In the genomic region with DNA sequence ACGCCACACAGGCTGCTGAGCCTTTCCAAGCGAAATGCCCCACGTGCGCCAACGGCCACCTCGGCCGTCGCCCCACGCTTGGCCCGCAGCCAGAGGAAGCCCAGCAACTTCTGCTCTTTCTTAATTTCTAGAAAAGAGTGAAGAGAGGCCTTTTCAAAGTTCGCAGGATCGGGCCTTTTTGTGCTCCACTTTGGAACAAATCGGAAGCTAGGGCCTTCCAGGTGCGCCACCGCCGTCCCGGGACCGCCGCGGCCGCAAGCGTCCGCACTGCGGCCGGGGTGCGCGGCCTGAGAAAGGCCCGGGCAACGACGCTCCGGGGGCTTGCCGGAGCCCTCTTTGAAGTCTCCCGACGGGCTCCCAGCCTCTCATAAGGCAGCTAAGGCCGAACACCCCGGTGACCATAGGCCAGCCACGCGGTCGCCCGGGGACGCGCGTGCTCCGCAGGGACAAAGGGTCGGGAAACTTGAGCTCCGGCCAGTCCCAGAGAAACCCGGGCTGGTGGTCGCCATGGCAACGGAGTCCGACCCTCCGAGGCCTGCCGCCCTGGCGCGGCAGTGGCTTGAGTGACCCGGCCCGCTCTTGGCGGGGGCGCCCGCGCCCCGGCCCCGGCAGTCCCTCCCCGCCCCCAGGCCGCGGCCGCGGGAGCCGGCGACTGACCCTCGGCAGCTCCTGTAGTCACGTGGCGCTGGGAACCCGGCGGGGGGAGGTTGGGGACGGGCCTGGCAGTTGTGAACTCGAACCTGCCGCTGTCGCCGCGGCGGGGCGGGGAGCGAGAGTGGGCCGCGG, we compare ENCODE assay signal across 1 cellular context.
TF ChIP-seq lines count a peak whose summit lies in the region.

A gene (plus strand): TSS at position 725 of the 786 bp plus-strand sequence. CDS start 890 bp downstream, outside the sequence.

TF ChIP-seq in HepG2, 621 proteins besides CTCF, POLR2A, EP300 and RAD21 (continued from another document and continues in another):
- TF ChIP-seq, protein P1, sequence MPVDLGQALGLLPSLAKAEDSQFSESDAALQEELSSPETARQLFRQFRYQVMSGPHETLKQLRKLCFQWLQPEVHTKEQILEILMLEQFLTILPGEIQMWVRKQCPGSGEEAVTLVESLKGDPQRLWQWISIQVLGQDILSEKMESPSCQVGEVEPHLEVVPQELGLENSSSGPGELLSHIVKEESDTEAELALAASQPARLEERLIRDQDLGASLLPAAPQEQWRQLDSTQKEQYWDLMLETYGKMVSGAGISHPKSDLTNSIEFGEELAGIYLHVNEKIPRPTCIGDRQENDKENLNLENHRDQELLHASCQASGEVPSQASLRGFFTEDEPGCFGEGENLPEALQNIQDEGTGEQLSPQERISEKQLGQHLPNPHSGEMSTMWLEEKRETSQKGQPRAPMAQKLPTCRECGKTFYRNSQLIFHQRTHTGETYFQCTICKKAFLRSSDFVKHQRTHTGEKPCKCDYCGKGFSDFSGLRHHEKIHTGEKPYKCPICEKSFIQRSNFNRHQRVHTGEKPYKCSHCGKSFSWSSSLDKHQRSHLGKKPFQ (CRISPR knock-in tag; IDR thresholded peaks at IDR 0.05; ENCODE audit: insufficient replicate concordance), result peak; percentile 44
- TF ChIP-seq ZNF326 (CRISPR knock-in tag; IDR thresholded peaks at IDR 0.05; ENCODE audit: borderline replicate concordance) (no peak), AKAP8 (CRISPR knock-in tag; IDR thresholded peaks at IDR 0.05) (peak; percentile 3; the same call in 1 of the 2 replicates), ZNF446 (CRISPR knock-in tag; IDR thresholded peaks at IDR 0.05) (peak; percentile 59; the same call in 1 of the 2 replicates), PHF20 (CRISPR knock-in tag; IDR thresholded peaks at IDR 0.05) (peak; percentile 49; the same call in 1 of the 2 replicates), ZNF619 (CRISPR knock-in tag; IDR thresholded peaks at IDR 0.05) (no peak), ARNT (IDR thresholded peaks at IDR 0.05) (no peak), RAD51 (IDR thresholded peaks at IDR 0.05; ENCODE audit: borderline replicate concordance) (no peak), FOSL2 (CRISPR knock-in tag; IDR thresholded peaks at IDR 0.05) (peak; percentile 20; the same call in 1 of the 2 replicates), HDAC6 (IDR thresholded peaks at IDR 0.05; ENCODE audit: low read depth, low read length) (no peak), IRF2 (CRISPR knock-in tag; IDR thresholded peaks at IDR 0.05) (peak; percentile 46; the same call in 1 of the 2 replicates), SMARCE1 (IDR thresholded peaks at IDR 0.05; ENCODE audit: borderline replicate concordance) (no peak), ZNF234 (CRISPR knock-in tag; conservative IDR thresholded peaks at IDR 0.05) (peak; percentile 51; the same call in 1 of the 2 replicates), ZNF598 (CRISPR knock-in tag; IDR thresholded peaks at IDR 0.05; ENCODE audit: borderline replicate concordance) (peak; percentile 70; the same call in 1 of the 2 replicates), ZNF296 (CRISPR knock-in tag; conservative IDR thresholded peaks at IDR 0.05) (no peak), FOSL1 (CRISPR knock-in tag; IDR thresholded peaks at IDR 0.05; ENCODE audit: borderline replicate concordance) (peak; percentile 54; the same call in 1 of the 2 replicates), ZNF552 (CRISPR knock-in tag; IDR thresholded peaks at IDR 0.05; ENCODE audit: borderline replicate concordance) (0 out of 2 replicates have a peak, but pooled peaks have one; percentile 16), KDM6A (CRISPR knock-in tag; IDR thresholded peaks at IDR 0.05; ENCODE audit: low read depth) (no peak), MIXL1 (CRISPR knock-in tag; IDR thresholded peaks at IDR 0.05) (no peak), ZNF790 (CRISPR knock-in tag; IDR thresholded peaks at IDR 0.05; ENCODE audit: borderline replicate concordance) (peak; percentile 88; the same call in 1 of the 2 replicates), SATB2 (CRISPR knock-in tag; IDR thresholded peaks at IDR 0.05) (peak; percentile 97), ZNF317 (CRISPR knock-in tag; IDR thresholded peaks at IDR 0.05) (no peak), ZNF17 (CRISPR knock-in tag; IDR thresholded peaks at IDR 0.05) (no peak)
- TF ChIP-seq, protein P2, sequence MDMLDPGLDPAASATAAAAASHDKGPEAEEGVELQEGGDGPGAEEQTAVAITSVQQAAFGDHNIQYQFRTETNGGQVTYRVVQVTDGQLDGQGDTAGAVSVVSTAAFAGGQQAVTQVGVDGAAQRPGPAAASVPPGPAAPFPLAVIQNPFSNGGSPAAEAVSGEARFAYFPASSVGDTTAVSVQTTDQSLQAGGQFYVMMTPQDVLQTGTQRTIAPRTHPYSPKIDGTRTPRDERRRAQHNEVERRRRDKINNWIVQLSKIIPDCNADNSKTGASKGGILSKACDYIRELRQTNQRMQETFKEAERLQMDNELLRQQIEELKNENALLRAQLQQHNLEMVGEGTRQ (IDR thresholded peaks at IDR 0.05; ENCODE audit: low read depth, low read length), result peak; percentile 70
- TF ChIP-seq, protein P2 (CRISPR knock-in tag; IDR thresholded peaks at IDR 0.05; ENCODE audit: borderline replicate concordance), result peak; percentile 73
- TF ChIP-seq, protein P3, sequence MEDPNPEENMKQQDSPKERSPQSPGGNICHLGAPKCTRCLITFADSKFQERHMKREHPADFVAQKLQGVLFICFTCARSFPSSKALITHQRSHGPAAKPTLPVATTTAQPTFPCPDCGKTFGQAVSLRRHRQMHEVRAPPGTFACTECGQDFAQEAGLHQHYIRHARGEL (CRISPR knock-in tag; IDR thresholded peaks at IDR 0.05), result no peak
- TF ChIP-seq, protein P4, sequence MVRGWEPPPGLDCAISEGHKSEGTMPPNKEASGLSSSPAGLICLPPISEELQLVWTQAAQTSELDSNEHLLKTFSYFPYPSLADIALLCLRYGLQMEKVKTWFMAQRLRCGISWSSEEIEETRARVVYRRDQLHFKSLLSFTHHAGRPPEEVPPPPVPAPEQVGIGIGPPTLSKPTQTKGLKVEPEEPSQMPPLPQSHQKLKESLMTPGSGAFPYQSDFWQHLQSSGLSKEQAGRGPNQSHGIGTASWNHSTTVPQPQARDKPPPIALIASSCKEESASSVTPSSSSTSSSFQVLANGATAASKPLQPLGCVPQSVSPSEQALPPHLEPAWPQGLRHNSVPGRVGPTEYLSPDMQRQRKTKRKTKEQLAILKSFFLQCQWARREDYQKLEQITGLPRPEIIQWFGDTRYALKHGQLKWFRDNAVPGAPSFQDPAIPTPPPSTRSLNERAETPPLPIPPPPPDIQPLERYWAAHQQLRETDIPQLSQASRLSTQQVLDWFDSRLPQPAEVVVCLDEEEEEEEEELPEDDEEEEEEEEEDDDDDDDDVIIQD (CRISPR knock-in tag; IDR thresholded peaks at IDR 0.05; ENCODE audit: low read depth), result no peak
- TF ChIP-seq, protein P5, sequence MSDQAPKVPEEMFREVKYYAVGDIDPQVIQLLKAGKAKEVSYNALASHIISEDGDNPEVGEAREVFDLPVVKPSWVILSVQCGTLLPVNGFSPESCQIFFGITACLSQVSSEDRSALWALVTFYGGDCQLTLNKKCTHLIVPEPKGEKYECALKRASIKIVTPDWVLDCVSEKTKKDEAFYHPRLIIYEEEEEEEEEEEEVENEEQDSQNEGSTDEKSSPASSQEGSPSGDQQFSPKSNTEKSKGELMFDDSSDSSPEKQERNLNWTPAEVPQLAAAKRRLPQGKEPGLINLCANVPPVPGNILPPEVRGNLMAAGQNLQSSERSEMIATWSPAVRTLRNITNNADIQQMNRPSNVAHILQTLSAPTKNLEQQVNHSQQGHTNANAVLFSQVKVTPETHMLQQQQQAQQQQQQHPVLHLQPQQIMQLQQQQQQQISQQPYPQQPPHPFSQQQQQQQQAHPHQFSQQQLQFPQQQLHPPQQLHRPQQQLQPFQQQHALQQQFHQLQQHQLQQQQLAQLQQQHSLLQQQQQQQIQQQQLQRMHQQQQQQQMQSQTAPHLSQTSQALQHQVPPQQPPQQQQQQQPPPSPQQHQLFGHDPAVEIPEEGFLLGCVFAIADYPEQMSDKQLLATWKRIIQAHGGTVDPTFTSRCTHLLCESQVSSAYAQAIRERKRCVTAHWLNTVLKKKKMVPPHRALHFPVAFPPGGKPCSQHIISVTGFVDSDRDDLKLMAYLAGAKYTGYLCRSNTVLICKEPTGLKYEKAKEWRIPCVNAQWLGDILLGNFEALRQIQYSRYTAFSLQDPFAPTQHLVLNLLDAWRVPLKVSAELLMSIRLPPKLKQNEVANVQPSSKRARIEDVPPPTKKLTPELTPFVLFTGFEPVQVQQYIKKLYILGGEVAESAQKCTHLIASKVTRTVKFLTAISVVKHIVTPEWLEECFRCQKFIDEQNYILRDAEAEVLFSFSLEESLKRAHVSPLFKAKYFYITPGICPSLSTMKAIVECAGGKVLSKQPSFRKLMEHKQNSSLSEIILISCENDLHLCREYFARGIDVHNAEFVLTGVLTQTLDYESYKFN (CRISPR knock-in tag; conservative IDR thresholded peaks at IDR 0.05), result peak; percentile 51; the same call in 1 of the 2 replicates
- TF ChIP-seq, protein P6, sequence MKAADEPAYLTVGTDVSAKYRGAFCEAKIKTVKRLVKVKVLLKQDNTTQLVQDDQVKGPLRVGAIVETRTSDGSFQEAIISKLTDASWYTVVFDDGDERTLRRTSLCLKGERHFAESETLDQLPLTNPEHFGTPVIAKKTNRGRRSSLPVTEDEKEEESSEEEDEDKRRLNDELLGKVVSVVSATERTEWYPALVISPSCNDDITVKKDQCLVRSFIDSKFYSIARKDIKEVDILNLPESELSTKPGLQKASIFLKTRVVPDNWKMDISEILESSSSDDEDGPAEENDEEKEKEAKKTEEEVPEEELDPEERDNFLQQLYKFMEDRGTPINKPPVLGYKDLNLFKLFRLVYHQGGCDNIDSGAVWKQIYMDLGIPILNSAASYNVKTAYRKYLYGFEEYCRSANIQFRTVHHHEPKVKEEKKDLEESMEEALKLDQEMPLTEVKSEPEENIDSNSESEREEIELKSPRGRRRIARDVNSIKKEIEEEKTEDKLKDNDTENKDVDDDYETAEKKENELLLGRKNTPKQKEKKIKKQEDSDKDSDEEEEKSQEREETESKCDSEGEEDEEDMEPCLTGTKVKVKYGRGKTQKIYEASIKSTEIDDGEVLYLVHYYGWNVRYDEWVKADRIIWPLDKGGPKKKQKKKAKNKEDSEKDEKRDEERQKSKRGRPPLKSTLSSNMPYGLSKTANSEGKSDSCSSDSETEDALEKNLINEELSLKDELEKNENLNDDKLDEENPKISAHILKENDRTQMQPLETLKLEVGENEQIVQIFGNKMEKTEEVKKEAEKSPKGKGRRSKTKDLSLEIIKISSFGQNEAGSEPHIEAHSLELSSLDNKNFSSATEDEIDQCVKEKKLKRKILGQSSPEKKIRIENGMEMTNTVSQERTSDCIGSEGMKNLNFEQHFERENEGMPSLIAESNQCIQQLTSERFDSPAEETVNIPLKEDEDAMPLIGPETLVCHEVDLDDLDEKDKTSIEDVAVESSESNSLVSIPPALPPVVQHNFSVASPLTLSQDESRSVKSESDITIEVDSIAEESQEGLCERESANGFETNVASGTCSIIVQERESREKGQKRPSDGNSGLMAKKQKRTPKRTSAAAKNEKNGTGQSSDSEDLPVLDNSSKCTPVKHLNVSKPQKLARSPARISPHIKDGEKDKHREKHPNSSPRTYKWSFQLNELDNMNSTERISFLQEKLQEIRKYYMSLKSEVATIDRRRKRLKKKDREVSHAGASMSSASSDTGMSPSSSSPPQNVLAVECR (CRISPR knock-in tag; IDR thresholded peaks at IDR 0.05; ENCODE audit: borderline replicate concordance), result peak; percentile 66
- TF ChIP-seq, protein P7, sequence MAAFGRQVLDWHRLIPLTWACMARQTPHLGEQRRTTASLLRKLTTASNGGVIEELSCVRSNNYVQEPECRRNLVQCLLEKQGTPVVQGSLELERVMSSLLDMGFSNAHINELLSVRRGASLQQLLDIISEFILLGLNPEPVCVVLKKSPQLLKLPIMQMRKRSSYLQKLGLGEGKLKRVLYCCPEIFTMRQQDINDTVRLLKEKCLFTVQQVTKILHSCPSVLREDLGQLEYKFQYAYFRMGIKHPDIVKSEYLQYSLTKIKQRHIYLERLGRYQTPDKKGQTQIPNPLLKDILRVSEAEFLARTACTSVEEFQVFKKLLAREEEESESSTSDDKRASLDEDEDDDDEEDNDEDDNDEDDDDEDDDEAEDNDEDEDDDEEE (CRISPR knock-in tag; IDR thresholded peaks at IDR 0.05), result peak; percentile 73
- TF ChIP-seq, protein P8, sequence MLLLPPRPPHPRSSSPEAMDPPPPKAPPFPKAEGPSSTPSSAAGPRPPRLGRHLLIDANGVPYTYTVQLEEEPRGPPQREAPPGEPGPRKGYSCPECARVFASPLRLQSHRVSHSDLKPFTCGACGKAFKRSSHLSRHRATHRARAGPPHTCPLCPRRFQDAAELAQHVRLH (CRISPR knock-in tag; IDR thresholded peaks at IDR 0.05; ENCODE audit: borderline replicate concordance, low read depth), result no peak
- TF ChIP-seq, protein P9, sequence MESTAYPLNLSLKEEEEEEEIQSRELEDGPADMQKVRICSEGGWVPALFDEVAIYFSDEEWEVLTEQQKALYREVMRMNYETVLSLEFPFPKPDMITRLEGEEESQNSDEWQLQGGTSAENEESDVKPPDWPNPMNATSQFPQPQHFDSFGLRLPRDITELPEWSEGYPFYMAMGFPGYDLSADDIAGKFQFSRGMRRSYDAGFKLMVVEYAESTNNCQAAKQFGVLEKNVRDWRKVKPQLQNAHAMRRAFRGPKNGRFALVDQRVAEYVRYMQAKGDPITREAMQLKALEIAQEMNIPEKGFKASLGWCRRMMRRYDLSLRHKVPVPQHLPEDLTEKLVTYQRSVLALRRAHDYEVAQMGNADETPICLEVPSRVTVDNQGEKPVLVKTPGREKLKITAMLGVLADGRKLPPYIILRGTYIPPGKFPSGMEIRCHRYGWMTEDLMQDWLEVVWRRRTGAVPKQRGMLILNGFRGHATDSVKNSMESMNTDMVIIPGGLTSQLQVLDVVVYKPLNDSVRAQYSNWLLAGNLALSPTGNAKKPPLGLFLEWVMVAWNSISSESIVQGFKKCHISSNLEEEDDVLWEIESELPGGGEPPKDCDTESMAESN (CRISPR knock-in tag; conservative IDR thresholded peaks at IDR 0.05), result no peak; the same call in 1 of the 2 replicates
